Comparison of ENCODE assay signal across 8 cellular contexts in genomic region chr6:122400467-122401089, GRCh38. TPM values are rescaled to one million over a fixed set of nuclear protein-coding genes. Genes with fewer than 3 reads are reported as not detected.
A peak's percentile ranks its signal among the peaks of the same experiment; 100 is the strongest.
DNase-seq lines count a peak whose midpoint lies in the region; ATAC-seq and TF ChIP-seq lines count a peak whose summit lies in the region.

No MANE protein-coding gene starts in this region.

- H3K9me2 ChIP-seq in OCI-LY1 (ENCODE audit: low read depth, low read length): no peaks in the 10 kb centered on the region

- no peaks in the 10 kb centered on the region for H3K27me3 ChIP-seq in OCI-LY1 (ENCODE audit: insufficient read depth, low read length)

- H3K36me3 Mint-ChIP-seq in progenitor cell of endocrine pancreas (ENCODE audit: insufficient read depth): peaks cover 5% of the 10 kb centered on the region

- H4K20me1 ChIP-seq in OCI-LY1 (ENCODE audit: insufficient read depth, low read length): no peaks in the 10 kb centered on the region

- peak; percentile 5 for DNase-seq in GM12865 (ENCODE audit: low read depth)
- DNase-seq in epithelial cell of esophagus (ENCODE audit: low read depth): no peak
- DNase-seq in progenitor cell of endocrine pancreas (ENCODE audit: low spot score, unreplicated experiment): no peak
- no peak for DNase-seq in HCEC 1CT

- no peak for TF ChIP-seq POLR2A in GM18505 (IDR thresholded peaks at IDR 0.05; ENCODE audit: borderline replicate concordance, extremely low read depth, insufficient read depth, insufficient read length)

- peak overlapping the region; percentile 99 for H3K27ac Mint-ChIP-seq in progenitor cell of endocrine pancreas

- H3K9me3 Mint-ChIP-seq in progenitor cell of endocrine pancreas (ENCODE audit: low read depth): no peaks in the 10 kb centered on the region

- peaks cover 27% of the 10 kb centered on the region for H3K4me1 ChIP-seq in OCI-LY1 (ENCODE audit: insufficient read depth, low read length, severe bottlenecking)

- peak overlapping the region; percentile 97 for H3K4me3 Mint-ChIP-seq in progenitor cell of endocrine pancreas (ENCODE audit: low read depth)

- no peaks in the 10 kb centered on the region for H3F3A ChIP-seq in OCI-LY1 (ENCODE audit: insufficient read depth, low read length)

- no peak overlapping the region for H2AFZ ChIP-seq in OCI-LY1 (ENCODE audit: low read length)

- H3K79me2 ChIP-seq in OCI-LY1 (ENCODE audit: insufficient read depth, low read length): peaks cover 60% of the 10 kb centered on the region

- H3K4me3 ChIP-seq in GM12865 (ENCODE audit: low read depth, low read length): peak overlapping the region; percentile 86
- peak overlapping the region; percentile 100 for H3K4me3 ChIP-seq in OCI-LY1 (ENCODE audit: low read depth, low read length, poor library complexity, severe bottlenecking)
- H3K4me3 ChIP-seq in epithelial cell of esophagus (ENCODE audit: low read length): peak overlapping the region; percentile 95

- peaks cover 24% of the 10 kb centered on the region for H3K36me3 ChIP-seq in OCI-LY1 (ENCODE audit: insufficient read depth, low read length)

- ATAC-seq in GM18505 (IDR thresholded peaks at IDR 0.05; ENCODE audit: unreplicated experiment) (no peak), HG03342 (IDR thresholded peaks at IDR 0.05; ENCODE audit: unreplicated experiment) (no peak), GM18870 (IDR thresholded peaks at IDR 0.05; ENCODE audit: unreplicated experiment) (no peak)

- peaks cover under 1% of the 10 kb centered on the region for H3K27me3 Mint-ChIP-seq in progenitor cell of endocrine pancreas

- peaks cover 17% of the 10 kb centered on the region for H3K4me1 Mint-ChIP-seq in progenitor cell of endocrine pancreas (ENCODE audit: low read depth)

- no peak overlapping the region for H3K27ac ChIP-seq in OCI-LY1 (ENCODE audit: low read depth, low read length, poor library complexity, severe bottlenecking)

- H3K9me3 ChIP-seq in OCI-LY1 (ENCODE audit: low read length): no peaks in the 10 kb centered on the region

- H3K9ac ChIP-seq in OCI-LY1 (ENCODE audit: low read length): peak overlapping the region; percentile 100

- H3K4me2 ChIP-seq in OCI-LY1 (ENCODE audit: low read length): peak overlapping the region; percentile 97

- TF ChIP-seq CTCF in GM12865 (IDR thresholded peaks at IDR 0.05; ENCODE audit: insufficient read depth, low read depth, low read length, missing control alignments) (no peak), OCI-LY1 (IDR thresholded peaks at IDR 0.05; ENCODE audit: low read length) (no peak), epithelial cell of esophagus (IDR thresholded peaks at IDR 0.05; ENCODE audit: insufficient read depth, low read depth, low read length, missing control alignments) (no peak), progenitor cell of endocrine pancreas (IDR thresholded peaks at IDR 0.05; ENCODE audit: unreplicated experiment) (no peak)

RNA-seq across cellular contexts. Expression of gene HSF2, which starts 1.1 kb away (rescaled TPM):
- 23.6 and 25.6 TPM in 2 replicates for total RNA-seq in progenitor cell of endocrine pancreas
